In the genomic region with DNA sequence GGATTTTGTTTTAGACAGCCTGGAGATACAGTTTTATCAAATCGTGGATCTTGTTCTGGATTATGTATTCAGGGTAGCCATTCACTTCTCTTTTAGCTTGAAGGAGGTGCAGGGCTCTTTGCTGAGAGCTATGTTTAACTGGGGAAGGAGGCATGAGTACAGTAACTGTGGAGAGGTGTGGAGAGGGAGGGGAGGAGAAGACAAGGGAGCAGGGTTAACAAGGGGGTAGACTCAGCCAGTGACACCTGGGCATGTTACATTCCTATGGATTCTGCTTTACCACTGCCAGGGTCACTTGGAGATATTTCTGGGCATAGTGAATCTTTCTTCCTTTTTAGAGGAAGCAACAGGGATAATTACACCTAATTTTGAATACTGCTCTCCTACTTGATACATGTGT, we compare ENCODE assay signal across 39 cellular contexts.
"Had no signal": no experiment of that assay in that cellular context is flagged by ENCODE, and none has a peak within 500 bp of the region (broad histone marks: within the 10 kb centered on the region; RNA-seq: fewer than 3 reads in every experiment).

No MANE protein-coding gene starts in this region.

- H3K9me3 Mint-ChIP-seq: activated CD4-positive, alpha-beta memory T cell treated with anti-CD3 and anti-CD28 coated beads, Interleukin-2, amount 10 ng/mL, durations not matched to agents 7 days and 5 days; activated CD4-positive, alpha-beta T cell treated with anti-CD3 and anti-CD28 coated beads, Interleukin-2, amount 10 ng/mL, durations not matched to agents 7 days and 5 days; activated naive CD4-positive, alpha-beta T cell treated with anti-CD3 and anti-CD28 coated beads, Interleukin-2, amount 10 ng/mL, durations not matched to agents 7 days and 5 days; activated naive CD8-positive, alpha-beta T cell treated with anti-CD3 and anti-CD28 coated beads, Interleukin-2, amount 10 ng/mL, durations not matched to agents 7 days and 5 days; activated naive CD8-positive, alpha-beta T cell treated with anti-CD3 and anti-CD28 coated beads, Interleukin-2, amount 50 U/mL, for 24 hours; activated T-cell treated with anti-CD3 and anti-CD28 coated beads, Interleukin-2, amount 50 U/mL, for 24 hours; activated T-helper 2 cell treated with anti-CD3 and anti-CD28 coated beads, Interferon-gamma antibody, Interleukin-2, Interleukin-4, amounts not matched to agents 10 μg/mL and 5 μg/mL and 100 μg/mL, durations not matched to agents 14 hours and 24 hours and 36 hours; brain; central memory CD8-positive, alpha-beta T cell; T-helper 1 cell treated with Interleukin-12 subunit alpha and Interleukin-12 subunit beta and Interleukin-4 antibody, amounts not matched to agents 30 μg/mL and 1 μg/mL, for 36 hours; T-helper 2 cell treated with Interferon-gamma antibody and Interleukin-4, amounts not matched to agents 5 μg/mL and 100 μg/mL, for 36 hours had no signal

- H3K27ac ChIP-seq: ascending aorta, cardiac muscle cell, VCaP had no signal

- H3K9me3 ChIP-seq: ascending aorta had no signal

- H3K27ac Mint-ChIP-seq: activated CD4-positive, alpha-beta memory T cell treated with anti-CD3 and anti-CD28 coated beads, Interleukin-2, amount 10 ng/mL, durations not matched to agents 7 days and 5 days; activated CD4-positive, alpha-beta T cell treated with anti-CD3 and anti-CD28 coated beads for 36 hours; activated CD4-positive, alpha-beta T cell treated with anti-CD3 and anti-CD28 coated beads, Interleukin-2, amount 10 ng/mL, durations not matched to agents 7 days and 5 days; activated CD8-positive, alpha-beta memory T cell treated with anti-CD3 and anti-CD28 coated beads, Interleukin-2, amount 10 ng/mL, durations not matched to agents 7 days and 5 days; activated CD8-positive, alpha-beta T cell treated with anti-CD3 and anti-CD28 coated beads, Interleukin-2, amount 10 ng/mL, durations not matched to agents 7 days and 5 days; activated naive CD4-positive, alpha-beta T cell treated with anti-CD3 and anti-CD28 coated beads, Interleukin-2, amount 10 ng/mL, durations not matched to agents 7 days and 5 days; activated naive CD4-positive, alpha-beta T cell treated with anti-CD3 and anti-CD28 coated beads, Interleukin-2, amount 50 U/mL, for 24 hours; activated naive CD8-positive, alpha-beta T cell; activated naive CD8-positive, alpha-beta T cell treated with anti-CD3 and anti-CD28 coated beads, Interleukin-2, amount 10 ng/mL, durations not matched to agents 7 days and 5 days; activated naive CD8-positive, alpha-beta T cell treated with anti-CD3 and anti-CD28 coated beads, Interleukin-2, amount 50 U/mL, for 24 hours; activated T-cell treated with anti-CD3 and anti-CD28 coated beads, Interleukin-2, amount 50 U/mL, for 24 hours; activated T-helper 2 cell treated with anti-CD3 and anti-CD28 coated beads, Interferon-gamma antibody, Interleukin-2, Interleukin-4, amounts not matched to agents 10 μg/mL and 5 μg/mL and 100 μg/mL, durations not matched to agents 14 hours and 24 hours and 36 hours; T-helper 1 cell treated with Interleukin-12 subunit alpha and Interleukin-12 subunit beta and Interleukin-4 antibody, amounts not matched to agents 30 μg/mL and 1 μg/mL, for 36 hours; T-helper 2 cell treated with Interferon-gamma antibody and Interleukin-4, amounts not matched to agents 5 μg/mL and 100 μg/mL, for 36 hours had no signal

- ATAC-seq: activated CD4-positive, alpha-beta T cell treated with anti-CD3 and anti-CD28 coated beads for 36 hours; activated CD4-positive, CD25-positive, alpha-beta regulatory T cell treated with anti-CD3 and anti-CD28 coated beads, Interleukin-2, amount 50 U/mL, for 24 hours; activated CD8-positive, alpha-beta memory T cell treated with anti-CD3 and anti-CD28 coated beads, Interleukin-2, amount 10 ng/mL, durations not matched to agents 7 days and 5 days; activated CD8-positive, alpha-beta T cell treated with anti-CD3 and anti-CD28 coated beads, Interleukin-2, amount 10 ng/mL, durations not matched to agents 7 days and 5 days; activated naive CD8-positive, alpha-beta T cell treated with anti-CD3 and anti-CD28 coated beads, Interleukin-2, amount 50 U/mL, for 24 hours had no signal

- H3K36me3 ChIP-seq: ascending aorta, cardiac muscle cell had no signal

- DNase-seq: activated CD4-positive, alpha-beta memory T cell treated with anti-CD3 and anti-CD28 coated beads, Interleukin-2, amount 10 ng/mL, durations not matched to agents 7 days and 5 days; activated CD4-positive, alpha-beta T cell treated with anti-CD3 and anti-CD28 coated beads for 1 hour; activated CD4-positive, alpha-beta T cell treated with anti-CD3 and anti-CD28 coated beads for 36 hours; activated CD4-positive, alpha-beta T cell treated with anti-CD3 and anti-CD28 coated beads for 48 hours; activated CD4-positive, alpha-beta T cell treated with anti-CD3 and anti-CD28 coated beads, Interleukin-2, amount 10 ng/mL, durations not matched to agents 7 days and 5 days; activated CD4-positive, alpha-beta T cell treated with anti-CD3 and anti-CD28 coated beads, Interleukin-2, amount 50 U/mL, for 48 hours; activated CD4-positive, CD25-positive, alpha-beta regulatory T cell; activated CD8-positive, alpha-beta memory T cell treated with anti-CD3 and anti-CD28 coated beads for 24 hours; activated CD8-positive, alpha-beta memory T cell treated with anti-CD3 and anti-CD28 coated beads, Interleukin-2, amount 10 ng/mL, durations not matched to agents 7 days and 5 days; activated CD8-positive, alpha-beta memory T cell treated with anti-CD3 and anti-CD28 coated beads, Interleukin-2, amount 50 U/mL, for 48 hours; activated CD8-positive, alpha-beta T cell treated with anti-CD3 and anti-CD28 coated beads, Interleukin-2, amount 10 ng/mL, durations not matched to agents 7 days and 5 days; activated effector memory CD4-positive, alpha-beta T cell treated with Interleukin-2 at 50 U/mL for 16 hours; activated gamma-delta T cell; activated naive CD4-positive, alpha-beta T cell treated with anti-CD3 and anti-CD28 coated beads, Interleukin-2, amount 10 ng/mL, durations not matched to agents 7 days and 5 days; activated naive CD4-positive, alpha-beta T cell treated with Interleukin-2 at 50 U/mL for 16 hours; activated naive CD8-positive, alpha-beta T cell treated with anti-CD3 and anti-CD28 coated beads, Interleukin-2, amount 10 ng/mL, durations not matched to agents 7 days and 5 days; activated naive CD8-positive, alpha-beta T cell treated with anti-CD3 and anti-CD28 coated beads, Interleukin-2, amount 50 U/mL, for 24 hours; activated T-cell treated with anti-CD3 and anti-CD28 coated beads, Interleukin-2, amount 50 U/mL, for 24 hours; activated T-cell treated with anti-CD3 and anti-CD28 coated beads, Interleukin-2, amount 50 U/mL, for 48 hours; amygdala; anterior cingulate cortex; caudate nucleus; cerebellar nuclear complex; T-helper 1 cell; T-helper 2 cell; T-helper 9 cell had no signal

- H3K27me3 Mint-ChIP-seq: activated CD4-positive, alpha-beta memory T cell treated with anti-CD3 and anti-CD28 coated beads, Interleukin-2, amount 10 ng/mL, durations not matched to agents 7 days and 5 days; activated CD4-positive, alpha-beta T cell treated with anti-CD3 and anti-CD28 coated beads for 36 hours; activated CD4-positive, alpha-beta T cell treated with anti-CD3 and anti-CD28 coated beads, Interleukin-2, amount 10 ng/mL, durations not matched to agents 7 days and 5 days; activated CD8-positive, alpha-beta memory T cell treated with anti-CD3 and anti-CD28 coated beads, Interleukin-2, amount 10 ng/mL, durations not matched to agents 7 days and 5 days; activated naive CD4-positive, alpha-beta T cell treated with anti-CD3 and anti-CD28 coated beads, Interleukin-2, amount 10 ng/mL, durations not matched to agents 7 days and 5 days; activated naive CD4-positive, alpha-beta T cell treated with anti-CD3 and anti-CD28 coated beads, Interleukin-2, amount 50 U/mL, for 24 hours; activated naive CD8-positive, alpha-beta T cell; activated naive CD8-positive, alpha-beta T cell treated with anti-CD3 and anti-CD28 coated beads, Interleukin-2, amount 10 ng/mL, durations not matched to agents 7 days and 5 days; activated naive CD8-positive, alpha-beta T cell treated with anti-CD3 and anti-CD28 coated beads, Interleukin-2, amount 50 U/mL, for 24 hours; activated T-cell treated with anti-CD3 and anti-CD28 coated beads, Interleukin-2, amount 50 U/mL, for 24 hours; brain; central memory CD8-positive, alpha-beta T cell had no signal

- H3K4me1 Mint-ChIP-seq: activated CD4-positive, alpha-beta memory T cell treated with anti-CD3 and anti-CD28 coated beads, Interleukin-2, amount 10 ng/mL, durations not matched to agents 7 days and 5 days; activated CD4-positive, alpha-beta T cell treated with anti-CD3 and anti-CD28 coated beads for 36 hours; activated CD4-positive, alpha-beta T cell treated with anti-CD3 and anti-CD28 coated beads, Interleukin-2, amount 10 ng/mL, durations not matched to agents 7 days and 5 days; activated CD8-positive, alpha-beta memory T cell treated with anti-CD3 and anti-CD28 coated beads, Interleukin-2, amount 10 ng/mL, durations not matched to agents 7 days and 5 days; activated naive CD4-positive, alpha-beta T cell treated with anti-CD3 and anti-CD28 coated beads, Interleukin-2, amount 10 ng/mL, durations not matched to agents 7 days and 5 days; activated naive CD4-positive, alpha-beta T cell treated with anti-CD3 and anti-CD28 coated beads, Interleukin-2, amount 50 U/mL, for 24 hours; activated naive CD8-positive, alpha-beta T cell treated with anti-CD3 and anti-CD28 coated beads, Interleukin-2, amount 10 ng/mL, durations not matched to agents 7 days and 5 days; activated naive CD8-positive, alpha-beta T cell treated with anti-CD3 and anti-CD28 coated beads, Interleukin-2, amount 50 U/mL, for 24 hours; central memory CD8-positive, alpha-beta T cell had no signal

- H3K36me3 Mint-ChIP-seq: activated CD8-positive, alpha-beta memory T cell treated with anti-CD3 and anti-CD28 coated beads, Interleukin-2, amount 10 ng/mL, durations not matched to agents 7 days and 5 days; activated naive CD4-positive, alpha-beta T cell treated with anti-CD3 and anti-CD28 coated beads, Interleukin-2, amount 10 ng/mL, durations not matched to agents 7 days and 5 days; activated naive CD4-positive, alpha-beta T cell treated with anti-CD3 and anti-CD28 coated beads, Interleukin-2, amount 50 U/mL, for 24 hours; activated naive CD8-positive, alpha-beta T cell; activated naive CD8-positive, alpha-beta T cell treated with anti-CD3 and anti-CD28 coated beads, Interleukin-2, amount 10 ng/mL, durations not matched to agents 7 days and 5 days; brain had no signal

- FAIRE-seq: bronchial epithelial cell, TTC549 had no signal

- H3K4me1 ChIP-seq: ascending aorta had no signal

- H3K27me3 ChIP-seq: ascending aorta, cardiac muscle cell had no signal

- H3K4me3 ChIP-seq: ascending aorta, cardiac muscle cell had no signal

- H3K4me3 Mint-ChIP-seq: activated CD4-positive, alpha-beta memory T cell treated with anti-CD3 and anti-CD28 coated beads, Interleukin-2, amount 10 ng/mL, durations not matched to agents 7 days and 5 days; activated CD4-positive, alpha-beta T cell treated with anti-CD3 and anti-CD28 coated beads for 36 hours; activated CD4-positive, alpha-beta T cell treated with anti-CD3 and anti-CD28 coated beads, Interleukin-2, amount 10 ng/mL, durations not matched to agents 7 days and 5 days; activated CD8-positive, alpha-beta memory T cell treated with anti-CD3 and anti-CD28 coated beads, Interleukin-2, amount 10 ng/mL, durations not matched to agents 7 days and 5 days; activated CD8-positive, alpha-beta T cell treated with anti-CD3 and anti-CD28 coated beads, Interleukin-2, amount 10 ng/mL, durations not matched to agents 7 days and 5 days; activated naive CD4-positive, alpha-beta T cell treated with anti-CD3 and anti-CD28 coated beads, Interleukin-2, amount 10 ng/mL, durations not matched to agents 7 days and 5 days; activated naive CD4-positive, alpha-beta T cell treated with anti-CD3 and anti-CD28 coated beads, Interleukin-2, amount 50 U/mL, for 24 hours; activated naive CD8-positive, alpha-beta T cell; activated naive CD8-positive, alpha-beta T cell treated with anti-CD3 and anti-CD28 coated beads, Interleukin-2, amount 10 ng/mL, durations not matched to agents 7 days and 5 days; activated naive CD8-positive, alpha-beta T cell treated with anti-CD3 and anti-CD28 coated beads, Interleukin-2, amount 50 U/mL, for 24 hours; activated T-cell treated with anti-CD3 and anti-CD28 coated beads, Interleukin-2, amount 50 U/mL, for 24 hours; brain; central memory CD8-positive, alpha-beta T cell; T-helper 1 cell treated with Interleukin-12 subunit alpha and Interleukin-12 subunit beta and Interleukin-4 antibody, amounts not matched to agents 30 μg/mL and 1 μg/mL, for 36 hours; T-helper 2 cell treated with Interferon-gamma antibody and Interleukin-4, amounts not matched to agents 5 μg/mL and 100 μg/mL, for 36 hours had no signal
